Comparison of ENCODE assay signal across 8 cellular contexts in genomic region chr6:148761532-148761951, GRCh38. TPM values are rescaled to one million over a fixed set of nuclear protein-coding genes. Genes with fewer than 3 reads are reported as not detected.
DNase-seq lines count a peak whose midpoint lies in the region; ATAC-seq, FAIRE-seq and TF ChIP-seq lines count a peak whose summit lies in the region.

No MANE protein-coding gene starts in this region.

- peak overlapping the region; percentile 98 to 100 (median 98) for H3K27ac Mint-ChIP-seq in naive B cell

- DNase-seq in GM06990 (ENCODE audit: extremely low read depth, insufficient read length) (peak; percentile 69), OCI-LY7 (ENCODE audit: low spot score) (peak; percentile 44), choroid plexus epithelial cell (ENCODE audit: low read depth) (peak; percentile 67), naive B cell (peak; percentile 72), GM13976 (ENCODE audit: low spot score) (no peak), GM12892 (ENCODE audit: insufficient read length) (no peak), AG08396 (ENCODE audit: low spot score) (no peak)

- H3K9me3 ChIP-seq in OCI-LY7 (ENCODE audit: low read length), result no peaks in the 10 kb centered on the region; the same call in 1 of the 2 replicates

- H3K36me3 ChIP-seq in GM06990 (ENCODE audit: control insufficient read depth, insufficient read depth, low read length) (no peaks in the 10 kb centered on the region), OCI-LY7 (ENCODE audit: insufficient read depth, low read length) (no peaks in the 10 kb centered on the region; the same call in 1 of the 2 replicates)

- H3K27me3 ChIP-seq in GM06990 (replicated peaks; ENCODE audit: control insufficient read depth, insufficient read depth, low read length), result no peaks in the 10 kb centered on the region

- BruUV-seq in OCI-LY7 (replicated peaks; lab: Mats Ljungman, UMichigan), result no TSS peak

- H3K36me3 Mint-ChIP-seq in naive B cell, result peaks cover 0 to 4% of the 10 kb centered on the region in 2 donors

- H3K9me2 ChIP-seq in OCI-LY7 (ENCODE audit: insufficient read depth, low read length), result no peaks in the 10 kb centered on the region

- 0 out of 2 replicates have a peak overlapping the region, but pooled peaks have one; percentile 10 for H3K4me3 ChIP-seq in GM06990 (replicated peaks; ENCODE audit: low read depth, low read length)
- peak overlapping the region; percentile 56 for H3K4me3 ChIP-seq in OCI-LY7 (ENCODE audit: low read depth, low read length, poor library complexity, severe bottlenecking)
- H3K4me3 ChIP-seq in choroid plexus epithelial cell (ENCODE audit: low read depth, low read length), result peak overlapping the region; percentile 33

- intact Hi-C loops in OCI-LY7 (cut with micrococcal nuclease; ENCODE audit: unreplicated experiment), result loop anchor here (1.0 to 5.0 kb wide), 2 partner anchors 211 to 706 kb away; no protein-coding TSS in a partner anchor

- peak overlapping the region; percentile 83 to 97 (median 86) for H3K4me3 Mint-ChIP-seq in naive B cell

- H3K4me1 Mint-ChIP-seq in naive B cell, result peaks cover 75 to 97% (median 85%) of the 10 kb centered on the region in 3 donors

- peaks cover 0 to 7% (median 2%) of the 10 kb centered on the region in 7 donors for H3K9me3 Mint-ChIP-seq in naive B cell

- TF ChIP-seq POLR2A in GM12892 (IDR thresholded peaks at IDR 0.05; ENCODE audit: low read depth, low read length), result no peak

- TF ChIP-seq CTCF in GM06990 (IDR thresholded peaks at IDR 0.05; ENCODE audit: insufficient read depth, low read length, poor library complexity, severe bottlenecking) (no peak), OCI-LY7 (conservative IDR thresholded peaks at IDR 0.05; ENCODE audit: low read length) (no peak), choroid plexus epithelial cell (conservative IDR thresholded peaks at IDR 0.05; ENCODE audit: low read depth, low read length) (no peak), GM13976 (IDR thresholded peaks at IDR 0.05; ENCODE audit: borderline replicate concordance, control extremely low read depth, extremely low read depth, insufficient read depth, missing control alignments) (no peak)

- H3K27ac ChIP-seq in OCI-LY7 (ENCODE audit: low read depth, low read length, poor library complexity, severe bottlenecking), result peak overlapping the region; percentile 94

- peak overlapping the region; percentile 78 for H3K4me2 ChIP-seq in OCI-LY7 (ENCODE audit: low read length)

- H3K4me1 ChIP-seq in OCI-LY7 (ENCODE audit: insufficient read depth, low read length, poor library complexity, severe bottlenecking), result peaks cover 62% of the 10 kb centered on the region

- POLR2A ChIA-PET in OCI-LY7 (lab: Charles Lee), result interaction anchor here (0.6 to 1.8 kb wide), 6 partner anchors 9 to 210 kb away, joined by 3 to 8 read pairs (median 4); no protein-coding TSS in a partner anchor

- in situ Hi-C loops in GM13976 (cut with MboI; ENCODE audit: low sequenced_read_pairs, unreplicated experiment), result loop anchor here (10.0 kb wide), 1 partner anchor 183 kb away; no protein-coding TSS in a partner anchor

- no peaks in the 10 kb centered on the region for H3K79me2 ChIP-seq in OCI-LY7 (ENCODE audit: insufficient read depth, low read depth, low read length)

- FAIRE-seq in GM12892 (lab: Jason Lieb, UNC), result no peak

- no peaks in the 10 kb centered on the region for H3K27me3 Mint-ChIP-seq in naive B cell

- H4K20me1 ChIP-seq in OCI-LY7 (ENCODE audit: insufficient read depth, low read length), result no peaks in the 10 kb centered on the region

- H2AFZ ChIP-seq in OCI-LY7 (ENCODE audit: low read length), result peak overlapping the region; percentile 77

- ATAC-seq in naive B cell (ENCODE audit: low read depth in 2 of 2), result peak; percentile 6
- ATAC-seq in GM21360 (IDR thresholded peaks at IDR 0.05; ENCODE audit: unreplicated experiment), result no peak

- CTCF ChIA-PET in OCI-LY7 (lab: Charles Lee; ENCODE audit: unreplicated experiment), result interaction anchor here (1.1 kb wide), 1 partner anchor 27 kb away, joined by 3 read pairs; no protein-coding TSS in a partner anchor

RNA-seq across cellular contexts. Expression of gene UST, which starts 14.7 kb away (rescaled TPM):
- total RNA-seq in OCI-LY7 (2014; rRNA removed; shearing (Covaris generic)), result 0.59 and 1.4 TPM in 2 replicates
- 3.4 and 4.1 TPM in 2 replicates for total RNA-seq in OCI-LY7 (2022)
- polyA plus RNA-seq in naive B cell (ENCODE audit: low read depth in 6 of 6), result 1 to 10 TPM; 2.8 to 7.2 (median 5.2) TPM
- 4.7 TPM for polyA plus RNA-seq in GM12892 (2012; ENCODE audit: missing spikeins)

Comparison
In these comparisons a context has a peak if more than half of its experiments do, and no peak if none do; other contexts are left out.
1. DNase-seq: peak in GM06990 (single experiment), OCI-LY7 (single experiment), choroid plexus epithelial cell (single experiment) and naive B cell (single experiment); none in GM13976 (single experiment), GM12892 (single experiment) and AG08396 (single experiment).
2. Peak in every context shown above with its lines, with median percentiles within 50 percentile points of each other: H3K4me3 ChIP-seq.